ENCODE assay signal across 15 cellular contexts in genomic region chr10:34137955-34138354, GRCh38.
"Had no signal": no experiment of that assay in that cellular context is flagged by ENCODE, and none has a peak within 500 bp of the region (broad histone marks: within the 10 kb centered on the region; RNA-seq: fewer than 3 reads in every experiment).

No MANE protein-coding gene starts in this region.

- H3K4me3 ChIP-seq: coronary artery, hepatocyte, lung, neural progenitor cell, right lobe of liver had no signal

- FAIRE-seq: TTC549 had no signal

- H3K9me3 ChIP-seq: right lobe of liver had no signal

- H3K9ac ChIP-seq: neural progenitor cell had no signal

- H3K4me1 ChIP-seq: neural progenitor cell, right lobe of liver had no signal

- H3K27me3 ChIP-seq: hepatocyte, neural progenitor cell, right lobe of liver had no signal

- H3K36me3 ChIP-seq: neural progenitor cell, right lobe of liver had no signal

- H3K79me2 ChIP-seq: hepatocyte had no signal

- H3K27ac ChIP-seq: coronary artery, hepatocyte, neural progenitor cell, right lobe of liver had no signal

- H3K4me2 ChIP-seq: hepatocyte, neural progenitor cell had no signal

- DNase-seq: activated CD4-positive, alpha-beta T cell treated with anti-CD3 and anti-CD28 coated beads for 48 hours; activated CD8-positive, alpha-beta memory T cell treated with anti-CD3 and anti-CD28 coated beads, Interleukin-2, amount 50 U/mL, for 4 hours; activated CD8-positive, alpha-beta T cell treated with anti-CD3 and anti-CD28 coated beads, Interleukin-2, amount 10 ng/mL, durations not matched to agents 7 days and 5 days; activated gamma-delta T cell treated with Interleukin-2 at 50 U/mL for 16 hours; activated T-cell treated with anti-CD3 and anti-CD28 coated beads, Interleukin-2, amount 50 U/mL, for 72 hours; effector CD4-positive, alpha-beta T cell; islet precursor cell; right lobe of liver; stimulated activated CD4-positive, alpha-beta T cell treated with anti-CD3 and anti-CD28 coated beads, Interleukin-12 subunit alpha, Interleukin-12 subunit beta, amount 100 ng/mL, for 4 hours; stimulated activated CD4-positive, alpha-beta T cell treated with anti-CD3 and anti-CD28 coated beads, Interleukin-2, amount 100 ng/mL, for 24 hours had no signal

- H2AFZ ChIP-seq: hepatocyte, neural progenitor cell had no signal
